ENCODE assay signal across 8 cellular contexts in genomic region chrX:107324493-107325310, GRCh38.
DNase-seq lines count a peak whose midpoint lies in the region; ATAC-seq, FAIRE-seq and TF ChIP-seq lines count a peak whose summit lies in the region.

No MANE protein-coding gene starts in this region.

- H3K9me3 ChIP-seq in Caco-2: no peaks in the 10 kb centered on the region

- no peak overlapping the region for H3K27ac Mint-ChIP-seq in Caco-2 (ENCODE audit: unreplicated experiment)

- no peak overlapping the region for H3K4me3 Mint-ChIP-seq in Caco-2 (ENCODE audit: unreplicated experiment)

- peaks cover 3% of the 10 kb centered on the region for H3K27me3 Mint-ChIP-seq in Caco-2 (ENCODE audit: insufficient read depth, unreplicated experiment)

- no TSS peak for BruUV-seq in Caco-2 (replicated peaks; lab: Mats Ljungman, UMichigan)

- TF ChIP-seq CTCF in Caco-2 (IDR thresholded peaks at IDR 0.05; ENCODE audit: insufficient read depth in 1 of 2, low read depth in 1 of 2, low read length in 1 of 2, severe bottlenecking in 1 of 2, unreplicated experiment in 1 of 2): no peak
- peak; percentile 35 for TF ChIP-seq CTCF in kidney epithelial cell (IDR thresholded peaks at IDR 0.05; ENCODE audit: insufficient read depth, low read length, poor library complexity, severe bottlenecking)

- H3K36me3 ChIP-seq in Caco-2 (ENCODE audit: control insufficient read depth, insufficient read depth, low read length) (no peaks in the 10 kb centered on the region), kidney epithelial cell (ENCODE audit: control insufficient read depth, insufficient read depth, low read length) (no peaks in the 10 kb centered on the region)

- H3K4me1 ChIP-seq in Caco-2: no peaks in the 10 kb centered on the region

- ATAC-seq in HG03135 (IDR thresholded peaks at IDR 0.05; ENCODE audit: unreplicated experiment) (no peak), GM18861 (IDR thresholded peaks at IDR 0.05; ENCODE audit: unreplicated experiment) (no peak), HG02970 (IDR thresholded peaks at IDR 0.05; ENCODE audit: low FRiP score, unreplicated experiment) (no peak)

- peak; percentile 49 to 59 for DNase-seq in Caco-2
- DNase-seq in HUDEP-2 (lab: John Stamatoyannopoulos, UW; ENCODE audit: unreplicated experiment in 76 of 76): peak in 53 of 76 experiments; percentile 0 to 49 (median 14)
- peak; percentile 14 for DNase-seq in amniotic epithelial cell (ENCODE audit: low read depth)
- DNase-seq in kidney epithelial cell (ENCODE audit: low read depth): no peak
- DNase-seq in GM19239 (ENCODE audit: insufficient read length, low spot score): no peak

- CTCF ChIA-PET in Caco-2 (lab: Charles Lee): interaction anchor here (1.4 kb wide), 1 partner anchor 299 kb away, joined by 3 read pairs; no protein-coding TSS in a partner anchor

- no peak for FAIRE-seq in GM19239 (lab: Jason Lieb, UNC)

- intact Hi-C loops in Caco-2 (cut with micrococcal nuclease; ENCODE audit: unreplicated experiment): loop anchor here (1.0 kb wide), 1 partner anchor 325 kb away; no protein-coding TSS in a partner anchor

- no peaks in the 10 kb centered on the region for H3K4me1 Mint-ChIP-seq in Caco-2 (ENCODE audit: low read depth, unreplicated experiment)

- H3K27me3 ChIP-seq in Caco-2 (replicated peaks; ENCODE audit: control insufficient read depth, insufficient read depth, low read length) (no peaks in the 10 kb centered on the region), kidney epithelial cell (ENCODE audit: control insufficient read depth, insufficient read depth, low read length) (peaks cover 13% of the 10 kb centered on the region)

- H3K4me3 ChIP-seq in Caco-2 (ENCODE audit: low read depth, low read length) (no peak overlapping the region), kidney epithelial cell (ENCODE audit: low read depth, low read length) (no peak overlapping the region)

- H3K36me3 Mint-ChIP-seq in Caco-2 (ENCODE audit: insufficient read depth, unreplicated experiment): no peaks in the 10 kb centered on the region

- POLR2A ChIA-PET in Caco-2 (lab: Charles Lee): no interaction called here

- H3K9me3 Mint-ChIP-seq in Caco-2 (ENCODE audit: unreplicated experiment): no peaks in the 10 kb centered on the region

Comparison
In these comparisons a context has a peak if more than half of its experiments do, and no peak if none do; other contexts are left out.
1. DNase-seq: peak in Caco-2 (2 of 2), HUDEP-2 (53 of 76) and amniotic epithelial cell (single experiment); none in kidney epithelial cell (single experiment) and GM19239 (single experiment).